9 cellular contexts compared by ENCODE assay signal in the genomic region with DNA sequence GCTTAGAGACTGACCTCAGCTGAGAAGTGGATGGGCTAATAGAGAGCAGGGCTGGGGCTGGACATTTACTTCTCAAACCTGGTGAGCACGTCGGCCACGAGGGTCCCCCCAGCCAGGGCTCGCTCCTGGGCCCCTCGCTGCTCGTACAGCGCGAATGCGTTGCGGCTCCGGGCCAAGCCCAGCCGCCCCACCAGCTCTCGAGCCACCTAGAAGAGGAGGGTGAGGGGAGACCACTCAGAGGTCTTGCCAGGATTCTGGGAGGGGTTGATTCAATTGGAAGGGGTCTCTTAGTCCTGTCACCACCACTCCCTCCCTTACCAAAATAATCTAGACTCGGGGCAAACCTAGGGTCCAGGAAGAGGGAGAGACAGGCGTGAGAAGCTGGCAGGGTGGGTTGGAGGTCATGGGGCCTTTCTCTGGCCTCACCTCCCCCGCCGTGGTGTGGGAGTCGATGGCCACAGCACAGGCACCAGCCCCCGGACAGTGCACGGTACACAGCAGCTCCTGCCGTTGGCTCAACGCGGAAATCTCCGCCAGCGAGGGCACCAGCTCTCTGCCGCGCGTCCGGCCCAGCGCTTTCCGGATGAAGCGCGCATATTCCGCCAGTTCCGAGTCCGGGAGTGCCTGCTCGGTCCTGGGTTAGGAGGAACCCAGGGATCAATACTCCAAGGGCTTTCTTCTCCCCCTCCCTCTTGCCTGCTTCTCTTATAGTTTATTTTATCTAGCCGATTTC. TPM values are rescaled to one million over a fixed set of nuclear protein-coding genes. Genes with fewer than 3 reads are reported as not detected.
DNase-seq lines count a peak whose midpoint lies in the region; ATAC-seq and TF ChIP-seq lines count a peak whose summit lies in the region.
"Had no signal": no experiment of that assay in that cellular context is flagged by ENCODE, and none has a peak within 500 bp of the region (broad histone marks: within the 10 kb centered on the region; RNA-seq: fewer than 3 reads in every experiment).

No MANE protein-coding gene starts in this region.

- H3K4me3 Mint-ChIP-seq in activated T-helper 17 cell treated with anti-CD3 and anti-CD28 coated beads, Interleukin-2, amount 50 U/mL, for 72 hours = peak overlapping the region; percentile 43
- peak overlapping the region; percentile 63 for H3K4me3 Mint-ChIP-seq in natural killer cell treated with Interleukin-12 subunit alpha and Interleukin-12 subunit beta and Interleukin-15 and Interleukin-18, amount 100 ng/mL, for 72 hours

- peaks cover 15% of the 10 kb centered on the region for H3K27me3 Mint-ChIP-seq in activated T-helper 17 cell treated with anti-CD3 and anti-CD28 coated beads, Interleukin-2, amount 50 U/mL, for 72 hours
- H3K27me3 Mint-ChIP-seq in natural killer cell treated with Interleukin-12 subunit alpha and Interleukin-12 subunit beta and Interleukin-15 and Interleukin-18, amount 100 ng/mL, for 72 hours = peaks cover 16 to 23% of the 10 kb centered on the region in 2 donors

- peak; percentile 44 for DNase-seq in GM20000 (ENCODE audit: low spot score)
- no peak for DNase-seq in natural killer cell treated with Interleukin-12 subunit alpha and Interleukin-12 subunit beta and Interleukin-15 and Interleukin-18, amount 100 ng/mL, for 72 hours (ENCODE audit: low spot score)
- DNase-seq in NCI-H526 (lab: John Stamatoyannopoulos, UW) = no peak
- DNase-seq in Kasumi-1 (lab: John Stamatoyannopoulos, UW) = no peak
- DNase-seq: NCI-H2227 treated with DMSO at 0.1 percent for 48 hours, transverse colon had no signal

- H3K4me1 Mint-ChIP-seq in activated T-helper 17 cell treated with anti-CD3 and anti-CD28 coated beads, Interleukin-2, amount 50 U/mL, for 72 hours = peaks cover 4% of the 10 kb centered on the region
- H3K4me1 Mint-ChIP-seq in natural killer cell treated with Interleukin-12 subunit alpha and Interleukin-12 subunit beta and Interleukin-15 and Interleukin-18, amount 100 ng/mL, for 72 hours (ENCODE audit: low read depth in 2 of 2) = peaks cover 15 to 16% of the 10 kb centered on the region in 2 donors

- no peaks in the 10 kb centered on the region for H3K9me3 Mint-ChIP-seq in activated T-helper 17 cell treated with anti-CD3 and anti-CD28 coated beads, Interleukin-2, amount 50 U/mL, for 72 hours
- H3K9me3 Mint-ChIP-seq in natural killer cell treated with Interleukin-12 subunit alpha and Interleukin-12 subunit beta and Interleukin-15 and Interleukin-18, amount 100 ng/mL, for 72 hours = no peaks in the 10 kb centered on the region

- H3K36me3 Mint-ChIP-seq in activated T-helper 17 cell treated with anti-CD3 and anti-CD28 coated beads, Interleukin-2, amount 50 U/mL, for 72 hours (ENCODE audit: low read depth) = peaks cover 10% of the 10 kb centered on the region
- no peaks in the 10 kb centered on the region for H3K36me3 Mint-ChIP-seq in natural killer cell treated with Interleukin-12 subunit alpha and Interleukin-12 subunit beta and Interleukin-15 and Interleukin-18, amount 100 ng/mL, for 72 hours

- ATAC-seq in activated T-helper 17 cell treated with anti-CD3 and anti-CD28 coated beads, Interleukin-2, amount 50 U/mL, for 72 hours (replicated peaks) = no peak
- no peak for ATAC-seq in natural killer cell treated with Interleukin-12 subunit alpha and Interleukin-12 subunit beta and Interleukin-15 and Interleukin-18, amount 100 ng/mL, for 72 hours
- no peak for ATAC-seq in HG03342 (IDR thresholded peaks at IDR 0.05; ENCODE audit: unreplicated experiment)
- ATAC-seq: left lobe of liver had no signal

- no peak overlapping the region for H3K27ac Mint-ChIP-seq in activated T-helper 17 cell treated with anti-CD3 and anti-CD28 coated beads, Interleukin-2, amount 50 U/mL, for 72 hours
- H3K27ac Mint-ChIP-seq in natural killer cell treated with Interleukin-12 subunit alpha and Interleukin-12 subunit beta and Interleukin-15 and Interleukin-18, amount 100 ng/mL, for 72 hours = no peak overlapping the region

- TF ChIP-seq CTCF in GM20000 (IDR thresholded peaks at IDR 0.05; ENCODE audit: extremely low read depth, missing control alignments) = no peak

RNA-seq across cellular contexts. Expression of a gene that starts 5.7 kb away (rescaled TPM):
- 1 to 10 TPM in 1 of 2 donors, under 1 TPM in 1; 0.61 to 1.5 TPM for total RNA-seq in activated T-helper 17 cell treated with anti-CD3 and anti-CD28 coated beads, Interleukin-2, amount 50 U/mL, for 72 hours
- total RNA-seq in natural killer cell treated with Interleukin-12 subunit alpha and Interleukin-12 subunit beta and Interleukin-15 and Interleukin-18, amount 100 ng/mL, for 72 hours = under 1 TPM in 1 of 2 donors, not detected in 1; 0.73 TPM

RNA-seq across cellular contexts. Expression of a gene that starts 10.6 kb away (rescaled TPM):
- total RNA-seq in activated T-helper 17 cell treated with anti-CD3 and anti-CD28 coated beads, Interleukin-2, amount 50 U/mL, for 72 hours = 1 to 10 TPM in 1 of 2 donors, under 1 TPM in 1; 0.82 to 1.1 TPM
- total RNA-seq in natural killer cell treated with Interleukin-12 subunit alpha and Interleukin-12 subunit beta and Interleukin-15 and Interleukin-18, amount 100 ng/mL, for 72 hours = not detected

RNA-seq across cellular contexts. Expression of a gene that starts 11.2 kb away (rescaled TPM):
- total RNA-seq in activated T-helper 17 cell treated with anti-CD3 and anti-CD28 coated beads, Interleukin-2, amount 50 U/mL, for 72 hours = 1 to 10 TPM in 1 of 2 donors, under 1 TPM in 1; 0.61 to 2.8 TPM
- total RNA-seq in natural killer cell treated with Interleukin-12 subunit alpha and Interleukin-12 subunit beta and Interleukin-15 and Interleukin-18, amount 100 ng/mL, for 72 hours = under 1 TPM; 0.17 to 0.39 TPM

RNA-seq across cellular contexts. Expression of a gene that starts 12.0 kb away (rescaled TPM):
- total RNA-seq in activated T-helper 17 cell treated with anti-CD3 and anti-CD28 coated beads, Interleukin-2, amount 50 U/mL, for 72 hours = 10 to 100 TPM in 1 of 2 donors, 1 to 10 TPM in 1; 7.5 to 15.7 TPM
- total RNA-seq in natural killer cell treated with Interleukin-12 subunit alpha and Interleukin-12 subunit beta and Interleukin-15 and Interleukin-18, amount 100 ng/mL, for 72 hours = 1 to 10 TPM; 3.9 to 8.0 TPM
